ENCODE assay signal across 2 cellular contexts in genomic region chr3:112247351-112247750, GRCh38.
TF ChIP-seq lines count a peak whose summit lies in the region.

No MANE protein-coding gene starts in this region.

TF ChIP-seq in GM12891, 5 proteins besides CTCF, POLR2A, EP300 and RAD21:
- TF ChIP-seq TAF1 (IDR thresholded peaks at IDR 0.05; ENCODE audit: low read depth, low read length), result no peak
- TF ChIP-seq POU2F2 (IDR thresholded peaks at IDR 0.05; ENCODE audit: low read depth, low read length), result peak; percentile 53; the same call in 1 of the 2 replicates

TF ChIP-seq in H1, 55 proteins besides CTCF, POLR2A, EP300 and RAD21:
- TF ChIP-seq SP1 (IDR thresholded peaks at IDR 0.05; ENCODE audit: low read depth, low read length) (no peak), NANOG (IDR thresholded peaks at IDR 0.05; ENCODE audit: insufficient read depth, low read depth, low read length, poor library complexity, severe bottlenecking) (no peak), MAX (IDR thresholded peaks at IDR 0.05) (no peak), YY1 (IDR thresholded peaks at IDR 0.05; ENCODE audit: low read depth, low read length) (no peak), SIN3A (conservative IDR thresholded peaks at IDR 0.05 in 1 of 2, IDR thresholded peaks at IDR 0.05 in 1 of 2; ENCODE audit: low read depth in 1 of 2, low read length in 2 of 2) (no peak), RXRA (IDR thresholded peaks at IDR 0.05; ENCODE audit: insufficient read depth, low read depth, low read length) (no peak), ASH2L (IDR thresholded peaks at IDR 0.05; ENCODE audit: low read length) (no peak), POU5F1 (IDR thresholded peaks at IDR 0.05; ENCODE audit: low read depth, low read length) (no peak), CHD7 (IDR thresholded peaks at IDR 0.05; ENCODE audit: insufficient replicate concordance, low read length) (no peak), BRCA1 (IDR thresholded peaks at IDR 0.05; ENCODE audit: low read depth, low read length) (no peak), RNF2 (IDR thresholded peaks at IDR 0.05; ENCODE audit: borderline replicate concordance, low read depth, low read length, missing control alignments, poor library complexity, severe bottlenecking) (no peak), GTF2F1 (IDR thresholded peaks at IDR 0.05; ENCODE audit: borderline replicate concordance, low read depth, low read length) (no peak), POLR2AphosphoS5 (IDR thresholded peaks at IDR 0.05; ENCODE audit: low read depth, low read length) (no peak), TCF12 (IDR thresholded peaks at IDR 0.05; ENCODE audit: low read depth, low read length) (no peak), JUND (IDR thresholded peaks at IDR 0.05; ENCODE audit: low read length) (no peak), GABPA (IDR thresholded peaks at IDR 0.05; ENCODE audit: borderline replicate concordance, insufficient read depth, low read length) (no peak), TBP (IDR thresholded peaks at IDR 0.05; ENCODE audit: low read depth, low read length) (no peak), EZH2 (IDR thresholded peaks at IDR 0.05; ENCODE audit: low read depth, low read length, severe bottlenecking) (no peak), SRF (IDR thresholded peaks at IDR 0.05; ENCODE audit: low read depth, low read length) (no peak)
